Comparison of ENCODE assay signal across 16 cellular contexts in the genomic region with DNA sequence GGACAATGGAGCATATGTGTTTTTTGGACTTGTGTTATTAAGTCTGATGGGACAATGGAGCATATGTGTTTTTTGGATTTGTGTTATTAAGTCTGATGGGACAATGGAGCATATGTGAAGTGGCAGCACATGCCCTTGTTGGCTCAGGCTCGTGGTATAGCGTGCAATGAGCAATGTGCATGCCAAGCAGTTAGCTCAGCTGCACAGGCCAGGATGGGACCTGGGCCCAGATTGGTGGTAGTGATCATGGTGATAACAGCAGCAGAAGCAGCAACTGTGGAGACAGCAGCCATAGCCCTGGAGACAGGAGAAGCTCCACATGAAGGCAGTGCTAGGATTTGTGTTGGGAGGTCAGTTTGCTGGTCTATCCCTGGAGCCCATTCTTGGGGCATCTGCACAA.
DNase-seq lines count a peak whose midpoint lies in the region; ATAC-seq, FAIRE-seq and TF ChIP-seq lines count a peak whose summit lies in the region.
"Had no signal": no experiment of that assay in that cellular context is flagged by ENCODE, and none has a peak within 500 bp of the region (broad histone marks: within the 10 kb centered on the region; RNA-seq: fewer than 3 reads in every experiment).

No MANE protein-coding gene starts in this region.

- no peak overlapping the region for H2AFZ ChIP-seq in HepG2 (ENCODE audit: low read length)

- no peaks in the 10 kb centered on the region for H3K36me3 ChIP-seq in HepG2 (replicated peaks in 1 of 2; ENCODE audit: control insufficient read depth in 1 of 2, insufficient read depth in 2 of 2, low read length in 2 of 2)
- no peaks in the 10 kb centered on the region for H3K36me3 ChIP-seq in right lobe of liver
- H3K36me3 ChIP-seq in heart right ventricle: no peaks in the 10 kb centered on the region
- no peaks in the 10 kb centered on the region for H3K36me3 ChIP-seq in prostate gland

- H3K4me3 ChIP-seq in HepG2 (replicated peaks in 1 of 3; ENCODE audit: insufficient read depth in 1 of 3, low read depth in 2 of 3, low read length in 3 of 3) (no peak overlapping the region), right lobe of liver (no peak overlapping the region), heart right ventricle (no peak overlapping the region), prostate gland (no peak overlapping the region)

- H3K27ac ChIP-seq in HepG2 (ENCODE audit: extremely low read length, insufficient read depth, low read length): no peak overlapping the region
- no peak overlapping the region for H3K27ac ChIP-seq in right lobe of liver
- no peak overlapping the region for H3K27ac ChIP-seq in heart right ventricle
- H3K27ac ChIP-seq in prostate gland: no peak overlapping the region
- H3K27ac ChIP-seq: KMS-11 had no signal

- intact Hi-C loops in HepG2 (cut with micrococcal nuclease; ENCODE audit: unreplicated experiment) (no loop called here), right lobe of liver (cut with DNase I) (no loop called here), heart right ventricle (cut with DNase I) (no loop called here), prostate gland (cut with DNase I) (no loop called here)

- CTCF ChIA-PET in HepG2 (lab: Yijun Ruan, JAX; ENCODE audit: low intra/inter-chr PET ratio, low total read pairs): no interaction called here

- 8% methylated on average over 2 of the region's 2 CpGs for WGBS in HepG2 (ENCODE audit: low lambda C conversion rate)
- 75% methylated on average over 2 of the region's 2 CpGs for WGBS in right lobe of liver (ENCODE audit: insufficient coverage, low coverage, low lambda C conversion rate, missing lambda C conversion rate)
- 23 to 51% methylated on average over 2 of the region's 2 CpGs for WGBS in heart right ventricle, 2 donors
- 35% methylated on average over 2 of the region's 2 CpGs for WGBS in prostate gland

- H3K79me2 ChIP-seq in HepG2 (ENCODE audit: insufficient read depth, low read length): no peaks in the 10 kb centered on the region

- TF ChIP-seq POLR2A in HepG2 (IDR thresholded peaks at IDR 0.05; ENCODE audit: insufficient read depth in 1 of 2, low read depth in 2 of 2, low read length in 2 of 2): no peak
- no peak for TF ChIP-seq POLR2A in right lobe of liver (IDR thresholded peaks at IDR 0.05)
- TF ChIP-seq POLR2A in prostate gland (IDR thresholded peaks at IDR 0.05): no peak

- POLR2A ChIA-PET in HepG2 (lab: Yijun Ruan, JAX): no interaction called here

- H4K20me1 ChIP-seq in HepG2 (ENCODE audit: insufficient read depth, low read length): no peaks in the 10 kb centered on the region

- no peak for ATAC-seq in HepG2
- ATAC-seq in right lobe of liver: no peak
- ATAC-seq in heart right ventricle: peak in 6 of 8 donors; percentile 37 to 73 (median 46)
- no peak for ATAC-seq in HG03442 (IDR thresholded peaks at IDR 0.05; ENCODE audit: unreplicated experiment)
- no peak for ATAC-seq in HG02678 (IDR thresholded peaks at IDR 0.05; ENCODE audit: unreplicated experiment)
- ATAC-seq: PC-3 had no signal

- TF ChIP-seq CTCF in HepG2 (CRISPR knock-in tag; IDR thresholded peaks at IDR 0.05): no peak
- TF ChIP-seq CTCF in right lobe of liver (IDR thresholded peaks at IDR 0.05): no peak
- no peak for TF ChIP-seq CTCF in heart right ventricle (IDR thresholded peaks at IDR 0.05)
- TF ChIP-seq CTCF in prostate gland (IDR thresholded peaks at IDR 0.05): no peak

- DNase-seq in HepG2 (ENCODE audit: low spot score): no peak
- DNase-seq in right lobe of liver: no peak
- DNase-seq in SK-N-DZ (ENCODE audit: low spot score): peak; percentile 71
- DNase-seq in heart right ventricle: no peak
- DNase-seq in NCI-H2196 (lab: John Stamatoyannopoulos, UW; ENCODE audit: unreplicated experiment): no peak
- no peak for DNase-seq in prostate gland (ENCODE audit: low spot score)
- DNase-seq: CD4-positive, alpha-beta T cell; HFFc6; NCI-H1417; NCI-H2081; NCI-H526 treated with DMSO at 0.1 percent for 48 hours; PC-3 had no signal

- no peak overlapping the region for H3K9ac ChIP-seq in HepG2 (ENCODE audit: insufficient read depth, low read depth, low read length)
- H3K9ac ChIP-seq: KMS-11 had no signal

- in situ Hi-C loops in HepG2 (cut with HindIII; ENCODE audit: extremely low pct_ligation_motif_present, low pct_unique_long_range_greater_than_20kb): no loop called here

- peaks cover 2 to 27% of the 10 kb centered on the region in 2 experiments; a peak in 4 of 5 replicates for H3K27me3 ChIP-seq in HepG2 (ENCODE audit: control insufficient read depth in 1 of 2, insufficient read depth in 2 of 2, low read length in 2 of 2)
- no peaks in the 10 kb centered on the region for H3K27me3 ChIP-seq in right lobe of liver
- peaks cover 0 to 27% (median 3%) of the 10 kb centered on the region in 7 donors for H3K27me3 ChIP-seq in heart right ventricle
- H3K27me3 ChIP-seq in prostate gland (replicated peaks; ENCODE audit: insufficient read depth): no peaks in the 10 kb centered on the region

- no peak overlapping the region for H3K4me2 ChIP-seq in HepG2 (ENCODE audit: low read depth, low read length)
- H3K4me2 ChIP-seq: KMS-11 had no signal

- no peak for TF ChIP-seq RAD21 in HepG2 (CRISPR knock-in tag; IDR thresholded peaks at IDR 0.05)

- no peaks in the 10 kb centered on the region for H3K9me3 ChIP-seq in HepG2 (ENCODE audit: low read length)
- H3K9me3 ChIP-seq in right lobe of liver: no peaks in the 10 kb centered on the region
- no peaks in the 10 kb centered on the region for H3K9me3 ChIP-seq in heart right ventricle
- H3K9me3 ChIP-seq in prostate gland: no peaks in the 10 kb centered on the region

- no peak for TF ChIP-seq EP300 in HepG2 (IDR thresholded peaks at IDR 0.05; ENCODE audit: low read depth in 2 of 2, low read length in 2 of 2)
- TF ChIP-seq EP300 in HepG2 (CRISPR knock-in tag; IDR thresholded peaks at IDR 0.05; ENCODE audit: borderline replicate concordance): no peak

- FAIRE-seq in HepG2 (lab: Jason Lieb, UNC): no peak
- FAIRE-seq: D721Med had no signal

- no TSS peak for BruUV-seq in HepG2 (replicated peaks; lab: Mats Ljungman, UMichigan)

- no peaks in the 10 kb centered on the region for H3K4me1 ChIP-seq in HepG2 (ENCODE audit: insufficient read depth, low read length)
- no peaks in the 10 kb centered on the region for H3K4me1 ChIP-seq in right lobe of liver
- H3K4me1 ChIP-seq in heart right ventricle: peaks cover 0 to 18% (median 0%) of the 10 kb centered on the region in 9 donors
- H3K4me1 ChIP-seq in prostate gland (replicated peaks): no peaks in the 10 kb centered on the region

TF ChIP-seq in HepG2, 621 proteins besides CTCF, POLR2A, EP300 and RAD21:
- TF ChIP-seq, protein P1, sequence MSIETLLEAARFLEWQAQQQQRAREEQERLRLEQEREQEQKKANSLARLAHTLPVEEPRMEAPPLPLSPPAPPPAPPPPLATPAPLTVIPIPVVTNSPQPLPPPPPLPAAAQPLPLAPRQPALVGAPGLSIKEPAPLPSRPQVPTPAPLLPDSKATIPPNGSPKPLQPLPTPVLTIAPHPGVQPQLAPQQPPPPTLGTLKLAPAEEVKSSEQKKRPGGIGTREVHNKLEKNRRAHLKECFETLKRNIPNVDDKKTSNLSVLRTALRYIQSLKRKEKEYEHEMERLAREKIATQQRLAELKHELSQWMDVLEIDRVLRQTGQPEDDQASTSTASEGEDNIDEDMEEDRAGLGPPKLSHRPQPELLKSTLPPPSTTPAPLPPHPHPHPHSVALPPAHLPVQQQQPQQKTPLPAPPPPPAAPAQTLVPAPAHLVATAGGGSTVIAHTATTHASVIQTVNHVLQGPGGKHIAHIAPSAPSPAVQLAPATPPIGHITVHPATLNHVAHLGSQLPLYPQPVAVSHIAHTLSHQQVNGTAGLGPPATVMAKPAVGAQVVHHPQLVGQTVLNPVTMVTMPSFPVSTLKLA (IDR thresholded peaks at IDR 0.05): 0 out of 2 replicates have a peak, but pooled peaks have one; percentile 2
- TF ChIP-seq KAT8 (CRISPR knock-in tag; IDR thresholded peaks at IDR 0.05): no peak

Comparison
In these comparisons a context has a peak if more than half of its experiments do, and no peak if none do; other contexts are left out.
1. ATAC-seq: peak in heart right ventricle (6 of 8); none in HepG2 (single experiment), right lobe of liver (0 of 4), HG03442 (single experiment) and HG02678 (single experiment).